ENCODE assay signal across 8 cellular contexts in genomic region chr22:40436460-40437431, GRCh38.
DNase-seq lines count a peak whose midpoint lies in the region; ATAC-seq and TF ChIP-seq lines count a peak whose summit lies in the region.

No MANE protein-coding gene starts in this region.

- H3K36me3 Mint-ChIP-seq in activated naive CD8-positive, alpha-beta T cell treated with anti-CD3 and anti-CD28 coated beads for 36 hours = peaks cover 25% of the 10 kb centered on the region

- peak; percentile 51 for TF ChIP-seq CTCF in retinal pigment epithelial cell (conservative IDR thresholded peaks at IDR 0.05; ENCODE audit: low read depth, low read length)

- peak; percentile 68 for DNase-seq in Caki2 (ENCODE audit: low read depth)
- peak; percentile 1 for DNase-seq in NCI-H774 (lab: John Stamatoyannopoulos, UW)
- DNase-seq in activated naive CD8-positive, alpha-beta T cell treated with anti-CD3 and anti-CD28 coated beads for 36 hours = peak; percentile 54
- DNase-seq in left ventricle myocardium superior = peak; percentile 52
- DNase-seq in retinal pigment epithelial cell (ENCODE audit: low read depth) = no peak
- no peak for DNase-seq in posterior vena cava (ENCODE audit: low spot score)

- peak overlapping the region; percentile 88 for H3K27ac Mint-ChIP-seq in activated naive CD8-positive, alpha-beta T cell treated with anti-CD3 and anti-CD28 coated beads for 36 hours

- peak; percentile 59 for ATAC-seq in GM19025 (IDR thresholded peaks at IDR 0.05; ENCODE audit: low read depth, unreplicated experiment)
- peak; percentile 49 for ATAC-seq in HG03196 (IDR thresholded peaks at IDR 0.05; ENCODE audit: unreplicated experiment)
- peak; percentile 81 for ATAC-seq in left ventricle myocardium superior

- intact Hi-C loops in left ventricle myocardium superior (cut with micrococcal nuclease) (loop anchor here (2.0 to 10.0 kb wide), 2 partner anchors 210 to 328 kb away; no protein-coding TSS in a partner anchor), posterior vena cava (cut with DNase I) (loop anchor here (1.0 to 5.0 kb wide), 2 partner anchors 27 to 206 kb away; no protein-coding TSS in a partner anchor)

- H3K4me1 Mint-ChIP-seq in activated naive CD8-positive, alpha-beta T cell treated with anti-CD3 and anti-CD28 coated beads for 36 hours = peaks cover 72% of the 10 kb centered on the region

- H3K4me3 ChIP-seq in retinal pigment epithelial cell (ENCODE audit: low read length) = no peak overlapping the region

- peak overlapping the region; percentile 46 for H3K4me3 Mint-ChIP-seq in activated naive CD8-positive, alpha-beta T cell treated with anti-CD3 and anti-CD28 coated beads for 36 hours

- no peaks in the 10 kb centered on the region for H3K27me3 Mint-ChIP-seq in activated naive CD8-positive, alpha-beta T cell treated with anti-CD3 and anti-CD28 coated beads for 36 hours

- no peaks in the 10 kb centered on the region for H3K9me3 Mint-ChIP-seq in activated naive CD8-positive, alpha-beta T cell treated with anti-CD3 and anti-CD28 coated beads for 36 hours

- in situ Hi-C loops in Caki2 (cut with HindIII; ENCODE audit: low pct_unique_long_range_greater_than_20kb, low sequenced_read_pairs) = loop anchor here (5.0 kb wide), 1 partner anchor 211 kb away; no protein-coding TSS in a partner anchor

Comparison
In these comparisons a context has a peak if more than half of its experiments do, and no peak if none do; other contexts are left out.
1. DNase-seq: peak in Caki2 (single experiment), NCI-H774 (single experiment), activated naive CD8-positive, alpha-beta T cell treated with anti-CD3 and anti-CD28 coated beads for 36 hours (single experiment) and left ventricle myocardium superior (single experiment); none in retinal pigment epithelial cell (single experiment) and posterior vena cava (single experiment).
2. Peak in every context shown above with its lines, with median percentiles within 50 percentile points of each other: ATAC-seq.